8 cellular contexts compared by ENCODE assay signal in genomic region chr3:57228734-57229505, GRCh38. TPM values are rescaled to one million over a fixed set of nuclear protein-coding genes. Genes with fewer than 3 reads are reported as not detected.
DNase-seq lines count a peak whose midpoint lies in the region; ATAC-seq, FAIRE-seq and TF ChIP-seq lines count a peak whose summit lies in the region.

No MANE protein-coding gene starts in this region.

- H3K4me3 ChIP-seq in ACC112 (ENCODE audit: low read depth, low read length) (peak overlapping the region; percentile 96), ectodermal cell (ENCODE audit: insufficient read depth, low read depth, low read length) (peak overlapping the region; percentile 69)

- peak overlapping the region; percentile 88 for H2AFZ ChIP-seq in ACC112 (ENCODE audit: low read length, unreplicated experiment)

- peak overlapping the region; percentile 56 to 93 (median 86) for H3K27ac Mint-ChIP-seq in naive B cell

- peaks cover 23 to 52% (median 50%) of the 10 kb centered on the region in 3 donors for H3K4me1 Mint-ChIP-seq in naive B cell

- CTCF ChIA-PET in RWPE1 (lab: Yijun Ruan, JAX), result interaction anchor here (0.6 to 0.8 kb wide), 2 partner anchors 15 to 61 kb away, joined by 3 read pairs; no protein-coding TSS in a partner anchor

- H3K27me3 ChIP-seq in ACC112 (ENCODE audit: insufficient read depth, low read length) (no peaks in the 10 kb centered on the region), ectodermal cell (ENCODE audit: control insufficient read depth, insufficient read depth, low read length, poor library complexity, severe bottlenecking) (peaks cover 21% of the 10 kb centered on the region)

- peaks cover 0 to 5% of the 10 kb centered on the region in 2 donors for H3K36me3 Mint-ChIP-seq in naive B cell

- H3K36me3 ChIP-seq in ACC112 (ENCODE audit: insufficient read depth, low read length) (no peaks in the 10 kb centered on the region), ectodermal cell (ENCODE audit: control insufficient read depth, insufficient read depth, low read length) (no peaks in the 10 kb centered on the region)

- H3K27ac ChIP-seq in ACC112 (ENCODE audit: low read depth, low read length) (peak overlapping the region; percentile 38; the same call in 1 of the 2 replicates), RWPE1 (peak overlapping the region; percentile 93), ectodermal cell (ENCODE audit: insufficient read depth, low read depth, low read length, poor library complexity, severe bottlenecking) (no peak overlapping the region)

- no peaks in the 10 kb centered on the region for H3K9me3 Mint-ChIP-seq in naive B cell

- no peaks in the 10 kb centered on the region for H3K9me3 ChIP-seq in ectodermal cell (ENCODE audit: control insufficient read depth, low read length)

- POLR2A ChIA-PET in RWPE1 (lab: Yijun Ruan, JAX; ENCODE audit: low non-redundant PET), result no interaction called here

- peaks cover 19% of the 10 kb centered on the region for H3K4me1 ChIP-seq in ACC112 (ENCODE audit: control insufficient read depth, insufficient read depth, low read length, unreplicated experiment)
- no peaks in the 10 kb centered on the region for H3K4me1 ChIP-seq in ectodermal cell (ENCODE audit: control insufficient read depth, insufficient read depth, low read length)

- no peak for DNase-seq in GM18507 (ENCODE audit: extremely low spot score, insufficient read length, low read depth)
- peak; percentile 45 for DNase-seq in RWPE1 (ENCODE audit: low spot score)
- no peak for DNase-seq in naive B cell
- no peak for DNase-seq in SHP77 treated with DMSO at 0.1 percent for 48 hours (lab: John Stamatoyannopoulos, UW)

- 55 to 57% methylated on average over 7 of the region's 7 CpGs for WGBS in ectodermal cell, 2 experiments

- no peaks in the 10 kb centered on the region for H3K27me3 Mint-ChIP-seq in naive B cell

- peak overlapping the region; percentile 90 to 97 (median 96) for H3K4me3 Mint-ChIP-seq in naive B cell

- TF ChIP-seq POLR2A in GM18505 (IDR thresholded peaks at IDR 0.05; ENCODE audit: borderline replicate concordance, extremely low read depth, insufficient read depth, insufficient read length), result no peak

- peaks cover 50% of the 10 kb centered on the region for H3K79me2 ChIP-seq in ACC112 (ENCODE audit: control insufficient read depth, insufficient read depth, low read length, unreplicated experiment)

- FAIRE-seq in GM18507 (lab: Jason Lieb, UNC), result peak; percentile 18

- no peak for ATAC-seq in naive B cell (ENCODE audit: low read depth in 2 of 2)
- ATAC-seq in GM18505 (IDR thresholded peaks at IDR 0.05; ENCODE audit: unreplicated experiment), result no peak
- ATAC-seq in HG03097 (IDR thresholded peaks at IDR 0.05; ENCODE audit: low FRiP score, unreplicated experiment), result no peak

- TF ChIP-seq CTCF in RWPE1 (conservative IDR thresholded peaks at IDR 0.05; ENCODE audit: low read depth), result no peak

RNA-seq across cellular contexts. Expression of gene APPL1, which starts 1.4 kb away (rescaled TPM):
- 13.3 TPM for polyA plus RNA-seq in ectodermal cell (2013, experiment 1 of 4)
- 17.3 TPM for polyA plus RNA-seq in ectodermal cell (2013, experiment 2 of 4)
- polyA plus RNA-seq in ectodermal cell (2013, experiment 3 of 4), result 12.9 TPM
- polyA plus RNA-seq in ectodermal cell (2013, experiment 4 of 4), result 13.1 TPM
- polyA plus RNA-seq in naive B cell (ENCODE audit: low read depth in 6 of 6), result 100 to 1,000 TPM; 134 to 237 (median 180) TPM

RNA-seq across cellular contexts. Expression of gene HESX1, which starts 29.1 kb away (rescaled TPM):
- 4.3 TPM for polyA plus RNA-seq in ectodermal cell (2013, experiment 1 of 4)
- 4.2 TPM for polyA plus RNA-seq in ectodermal cell (2013, experiment 2 of 4)
- 5.4 TPM for polyA plus RNA-seq in ectodermal cell (2013, experiment 3 of 4)
- polyA plus RNA-seq in ectodermal cell (2013, experiment 4 of 4), result 9.0 TPM
- polyA plus RNA-seq in naive B cell (ENCODE audit: low read depth in 6 of 6), result 1 to 10 TPM in 1 of 6 donors, under 1 TPM in 2, not detected in 3; 0.33 to 1.2 (median 0.93) TPM
